ENCODE assay signal across 12 cellular contexts in the genomic region with DNA sequence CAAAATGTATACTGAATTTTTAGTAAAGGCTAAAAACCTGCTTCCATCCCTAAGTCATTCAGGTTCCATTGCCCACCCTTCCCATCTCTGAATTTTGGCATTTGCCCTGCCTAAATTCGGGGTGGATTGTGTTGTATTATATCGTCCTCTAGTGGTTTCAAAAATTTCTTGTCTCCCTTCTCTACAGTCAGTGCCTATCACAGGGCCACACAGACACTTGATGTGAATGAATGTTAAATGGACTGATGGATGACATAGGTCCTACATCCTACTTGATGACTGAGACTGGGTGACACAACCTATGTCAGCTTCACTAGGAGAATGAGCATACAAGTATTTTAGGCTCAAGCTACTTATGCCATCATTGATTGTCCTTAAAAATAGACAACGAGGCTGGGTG. TPM values are rescaled to one million over a fixed set of nuclear protein-coding genes. Genes with fewer than 3 reads are reported as not detected.
A peak's percentile ranks its signal among the peaks of the same experiment; 100 is the strongest.
DNase-seq lines count a peak whose midpoint lies in the region; ATAC-seq and TF ChIP-seq lines count a peak whose summit lies in the region.
"Had no signal": no experiment of that assay in that cellular context is flagged by ENCODE, and none has a peak within 500 bp of the region (broad histone marks: within the 10 kb centered on the region; RNA-seq: fewer than 3 reads in every experiment).

No MANE protein-coding gene starts in this region.

- intact Hi-C loops in A673 (cut with micrococcal nuclease; ENCODE audit: unreplicated experiment), result no loop called here

- ATAC-seq in foreskin keratinocyte, result no peak
- no peak for ATAC-seq in GM19397 (IDR thresholded peaks at IDR 0.05; ENCODE audit: unreplicated experiment)

- no peaks in the 10 kb centered on the region for H3K9me3 ChIP-seq in A673 (ENCODE audit: low read depth, low read length, poor library complexity, severe bottlenecking)

- H3K4me3 ChIP-seq in A673 (ENCODE audit: low read depth, low read length, poor library complexity, severe bottlenecking), result no peak overlapping the region
- H3K4me3 ChIP-seq in GM12875 (ENCODE audit: low read depth, low read length), result no peak overlapping the region

- CTCF ChIA-PET in A673 (lab: Charles Lee), result no interaction called here

- peak; percentile 56 for TF ChIP-seq CTCF in A673 (conservative IDR thresholded peaks at IDR 0.05; ENCODE audit: low read depth, low read length)
- TF ChIP-seq CTCF in GM12875 (IDR thresholded peaks at IDR 0.05; ENCODE audit: borderline replicate concordance, insufficient read depth, low read depth, low read length), result peak; percentile 50
- TF ChIP-seq CTCF in foreskin keratinocyte (conservative IDR thresholded peaks at IDR 0.05), result peak; percentile 53

- peak; percentile 61 for DNase-seq in A673 (ENCODE audit: low spot score)
- peak; percentile 53 for DNase-seq in SK-MEL-5 (ENCODE audit: low read depth, low spot score)
- DNase-seq in foreskin keratinocyte, result no peak
- DNase-seq in EL, result no peak
- DNase-seq in islet precursor cell, result no peak
- DNase-seq in NCI-H2029 treated with DMSO at 0.1 percent for 48 hours (lab: John Stamatoyannopoulos, UW), result no peak
- DNase-seq: activated CD8-positive, alpha-beta memory T cell treated with anti-CD3 and anti-CD28 coated beads, Interleukin-2, amount 50 U/mL, for 48 hours; NCI-H2081 treated with DMSO at 0.1 percent for 48 hours; occipital lobe; stimulated activated naive B cell treated with anti-CD40 and anti-IgM and Interleukin-4, amounts not matched to agents 10 μg/mL and 1 μg/mL and 100 μg/mL, for 72 hours had no signal

- POLR2A ChIA-PET in A673 (lab: Charles Lee; ENCODE audit: low non-redundant PET), result no interaction called here

- no TSS peak for BruUV-seq in A673 (replicated peaks; lab: Mats Ljungman, UMichigan)

- in situ Hi-C loops in SK-MEL-5 (cut with HindIII; ENCODE audit: low pct_unique_long_range_greater_than_20kb, low sequenced_read_pairs), result no loop called here

- H3K36me3 ChIP-seq in A673 (ENCODE audit: insufficient read depth, low read length, poor library complexity, severe bottlenecking), result no peaks in the 10 kb centered on the region

- H3K27me3 ChIP-seq in A673 (replicated peaks; ENCODE audit: insufficient read depth, low read depth, low read length, poor library complexity), result no peaks in the 10 kb centered on the region
- no peaks in the 10 kb centered on the region for H3K27me3 ChIP-seq in foreskin keratinocyte

- peaks cover 5% of the 10 kb centered on the region for H3K4me1 ChIP-seq in A673 (ENCODE audit: insufficient read depth, low read length, poor library complexity, severe bottlenecking)
- peaks cover 5% of the 10 kb centered on the region for H3K4me1 ChIP-seq in foreskin keratinocyte

- H3K27ac ChIP-seq in A673 (ENCODE audit: low read depth, low read length, poor library complexity, severe bottlenecking) (no peak overlapping the region), foreskin keratinocyte (no peak overlapping the region)

RNA-seq across cellular contexts. Expression of gene SLC30A5, which starts 45.6 kb away (rescaled TPM):
- total RNA-seq in A673 (2021) (64.6 and 67.1 TPM in 2 replicates), foreskin keratinocyte (44.0 and 49.6 TPM in 2 replicates)
- 67.0 and 68.3 TPM in 2 replicates for total RNA-seq in SK-MEL-5 (2014; rRNA removed; shearing (Covaris generic))
- polyA plus RNA-seq in SK-MEL-5 (2015; cell fraction: cytosol; rRNA removed), result 47.9 and 59.8 TPM in 2 replicates
- 40.9 and 60.4 TPM in 2 replicates for polyA plus RNA-seq in SK-MEL-5 (2015; cell fraction: nucleus; rRNA removed)
- 21.6 and 30.7 TPM in 2 replicates for polyA plus RNA-seq in foreskin keratinocyte

Comparison
In these comparisons a context has a peak if more than half of its experiments do, and no peak if none do; other contexts are left out.
1. DNase-seq: peak in A673 (single experiment) and SK-MEL-5 (single experiment); none in foreskin keratinocyte (0 of 2), EL (single experiment), islet precursor cell (single experiment) and NCI-H2029 treated with DMSO at 0.1 percent for 48 hours (single experiment).
2. Peak in every context shown above with its lines, with median percentiles within 50 percentile points of each other: CTCF ChIP-seq.